Comparison of ENCODE assay signal across 18 cellular contexts in genomic region chr7:93036149-93036640, GRCh38.
A peak's percentile ranks its signal among the peaks of the same experiment; 100 is the strongest.
DNase-seq lines count a peak whose midpoint lies in the region; ATAC-seq, FAIRE-seq and TF ChIP-seq lines count a peak whose summit lies in the region.
"Had no signal": no experiment of that assay in that cellular context is flagged by ENCODE, and none has a peak within 500 bp of the region (broad histone marks: within the 10 kb centered on the region; RNA-seq: fewer than 3 reads in every experiment).

No MANE protein-coding gene starts in this region.

- peak overlapping the region; percentile 90 for H3K27ac Mint-ChIP-seq in activated T-cell treated with anti-CD3 and anti-CD28 coated beads, Interleukin-2, amount 50 U/mL, for 24 hours

- H3K4me3 Mint-ChIP-seq in activated T-cell treated with anti-CD3 and anti-CD28 coated beads, Interleukin-2, amount 50 U/mL, for 24 hours: no peak overlapping the region

- H3K9me3 ChIP-seq in MM.1S (replicated peaks; ENCODE audit: insufficient read depth, low read length) (no peaks in the 10 kb centered on the region), GM12878 (replicated peaks; ENCODE audit: control insufficient read depth, insufficient read depth, low read length) (peaks cover 3% of the 10 kb centered on the region; the same call in 2 of the 3 replicates), PC-3 (ENCODE audit: low read length) (no peaks in the 10 kb centered on the region)
- H3K9me3 ChIP-seq: testis had no signal

- no peaks in the 10 kb centered on the region for H3K9me2 ChIP-seq in MM.1S (replicated peaks; ENCODE audit: insufficient read depth, low read length)
- H3K9me2 ChIP-seq in PC-3 (replicated peaks; ENCODE audit: low read length): no peaks in the 10 kb centered on the region

- TF ChIP-seq CTCF in MM.1S (IDR thresholded peaks at IDR 0.05; ENCODE audit: low read length): no peak
- TF ChIP-seq CTCF in GM12878 (IDR thresholded peaks at IDR 0.05 in 2 of 3, conservative IDR thresholded peaks at IDR 0.05 in 1 of 3; ENCODE audit: control insufficient read depth in 2 of 3, extremely low read depth in 1 of 3, insufficient read depth in 1 of 3, low read depth in 3 of 3, low read length in 3 of 3): no peak
- no peak for TF ChIP-seq CTCF in PC-3 (conservative IDR thresholded peaks at IDR 0.05; ENCODE audit: low read depth, low read length)

- no peak for TF ChIP-seq RAD21 in GM12878 (IDR thresholded peaks at IDR 0.05; ENCODE audit: insufficient read depth, low read depth, low read length)

- H3K4me1 Mint-ChIP-seq in activated T-cell treated with anti-CD3 and anti-CD28 coated beads, Interleukin-2, amount 50 U/mL, for 24 hours (ENCODE audit: low read depth): peaks cover 20% of the 10 kb centered on the region

- no peak for DNase-seq in activated T-cell treated with anti-CD3 and anti-CD28 coated beads, Interleukin-2, amount 50 U/mL, for 24 hours
- no peak for DNase-seq in activated T-cell treated with anti-CD3 and anti-CD28 coated beads, Interleukin-2, amount 50 U/mL, for 1 hour
- no peak for DNase-seq in MM.1S
- DNase-seq in GM12878 (ENCODE audit: low read depth, low spot score): no peak
- DNase-seq in NCI-H1417 treated with DMSO at 0.1 percent for 48 hours (lab: John Stamatoyannopoulos, UW): no peak
- no peak for DNase-seq in PC-3
- no peak for DNase-seq in stimulated activated CD4-positive, alpha-beta T cell treated with anti-CD3 and anti-CD28 coated beads, Interleukin-12 subunit alpha, Interleukin-12 subunit beta, amount 100 ng/mL, for 4 hours
- DNase-seq: DMS 273 treated with DMSO at 0.1 percent for 48 hours, GDM1, islet precursor cell, NCI-H1105, sigmoid colon, SJCRH30, testis had no signal

- RAD21 ChIA-PET in GM12878 (lab: Charles Lee; ENCODE audit: unreplicated experiment): interaction anchor here (1.0 to 1.3 kb wide), 2 partner anchors 12 to 131 kb away, joined by 3 to 5 read pairs; no protein-coding TSS in a partner anchor

- H3K4me1 ChIP-seq in MM.1S (ENCODE audit: low read length) (peaks cover 18% of the 10 kb centered on the region), GM12878 (ENCODE audit: control insufficient read depth, insufficient read depth, low read length) (peaks cover 14% of the 10 kb centered on the region), PC-3 (ENCODE audit: insufficient read depth, low read length) (no peaks in the 10 kb centered on the region)
- H3K4me1 ChIP-seq: gastroesophageal sphincter, sigmoid colon, SJCRH30, testis had no signal

- H3K4me2 ChIP-seq in MM.1S (ENCODE audit: low read depth, low read length) (peak overlapping the region; percentile 48; the same call in 1 of the 2 replicates), GM12878 (ENCODE audit: control insufficient read depth, insufficient read depth) (no peak overlapping the region), PC-3 (ENCODE audit: low read length) (no peak overlapping the region)

- H3K27ac ChIP-seq in MM.1S (ENCODE audit: low read length) (peak overlapping the region; percentile 47; the same call in 1 of the 2 replicates), GM12878 (ENCODE audit: control insufficient read depth, insufficient read depth) (no peak overlapping the region), PC-3 (ENCODE audit: low read length) (no peak overlapping the region)
- H3K27ac ChIP-seq: coronary artery, gastroesophageal sphincter, HL-60, sigmoid colon, SJCRH30, testis had no signal

- no peaks in the 10 kb centered on the region for H4K20me1 ChIP-seq in MM.1S (ENCODE audit: insufficient read depth, low read length)
- H4K20me1 ChIP-seq in GM12878 (ENCODE audit: control insufficient read depth, insufficient read depth): no peaks in the 10 kb centered on the region
- H4K20me1 ChIP-seq in PC-3 (ENCODE audit: low read length): no peaks in the 10 kb centered on the region

- FAIRE-seq in GM12878 (lab: Jason Lieb, UNC): no peak

- H3K4me3 ChIP-seq in MM.1S (ENCODE audit: low read length) (no peak overlapping the region), GM12878 (no peak overlapping the region), PC-3 (ENCODE audit: low read length) (no peak overlapping the region)
- H3K4me3 ChIP-seq: coronary artery, gastroesophageal sphincter, sigmoid colon, SJCRH30, testis had no signal

- CTCF ChIA-PET in GM12878 (lab: Yijun Ruan, JAX) (no interaction called here), PC-3 (lab: Charles Lee) (no interaction called here)

- ATAC-seq in GM18909 (IDR thresholded peaks at IDR 0.05; ENCODE audit: poor library complexity, unreplicated experiment) (peak; percentile 19), GM12878 (peak; percentile 41), PC-3 (no peak)
- ATAC-seq: gastroesophageal sphincter had no signal

- H2AFZ ChIP-seq in MM.1S (ENCODE audit: low read length) (peak overlapping the region; percentile 42), GM12878 (ENCODE audit: control insufficient read depth, low read depth, low read length) (peak overlapping the region; percentile 67; the same call in 1 of the 2 replicates), PC-3 (ENCODE audit: low read length) (no peak overlapping the region)

- in situ Hi-C loops in GM12878 (cut with MboI): no loop called here

- H3K9ac ChIP-seq in MM.1S (ENCODE audit: low read length) (no peak overlapping the region), GM12878 (ENCODE audit: control insufficient read depth, insufficient read depth, low read length) (no peak overlapping the region), PC-3 (ENCODE audit: low read length) (no peak overlapping the region)

- SMC1A ChIA-PET in GM12878 (lab: Charles Lee; ENCODE audit: uncharacterized antibody, unreplicated experiment): interaction anchor here (1.1 to 2.8 kb wide), 6 partner anchors 11 to 425 kb away, joined by 3 to 11 read pairs (median 4); partner anchors contain the start of genes SAMD9 and SAMD9L

- WGBS in GM12878 (ENCODE audit: insufficient coverage, insufficient replicate concordance, low lambda C conversion rate, missing lambda C conversion rate): 100% methylated on average over 1 of the region's 1 CpG

- no peaks in the 10 kb centered on the region for H3K36me3 Mint-ChIP-seq in activated T-cell treated with anti-CD3 and anti-CD28 coated beads, Interleukin-2, amount 50 U/mL, for 24 hours (ENCODE audit: low read depth)

- POLR2A ChIA-PET in GM12878 (lab: Charles Lee): no interaction called here
- POLR2A ChIA-PET in PC-3 (lab: Charles Lee; ENCODE audit: unreplicated experiment): no interaction called here

- intact Hi-C loops in GM12878 (cut with micrococcal nuclease; ENCODE audit: unreplicated experiment) (no loop called here), PC-3 (cut with micrococcal nuclease) (no loop called here)

- TF ChIP-seq POLR2A in GM12878 (IDR thresholded peaks at IDR 0.05; ENCODE audit: low read depth, low read length): no peak

- H3K27me3 Mint-ChIP-seq in activated T-cell treated with anti-CD3 and anti-CD28 coated beads, Interleukin-2, amount 50 U/mL, for 24 hours: no peaks in the 10 kb centered on the region

- no peak for TF ChIP-seq EP300 in GM12878 (IDR thresholded peaks at IDR 0.05; ENCODE audit: borderline replicate concordance in 1 of 2, control insufficient read depth in 1 of 2, low read depth in 2 of 2, low read length in 2 of 2)

- H3K27me3 ChIP-seq in MM.1S (replicated peaks; ENCODE audit: insufficient read depth, low read length) (no peaks in the 10 kb centered on the region), GM12878 (replicated peaks in 1 of 2; ENCODE audit: control insufficient read depth in 2 of 2, insufficient read depth in 2 of 2, low read length in 1 of 2) (no peaks in the 10 kb centered on the region), PC-3 (ENCODE audit: low read length) (no peaks in the 10 kb centered on the region)
- H3K27me3 ChIP-seq: sigmoid colon, SJCRH30, testis had no signal

- BruUV-seq in GM12878 (replicated peaks; lab: Mats Ljungman, UMichigan) (no TSS peak), PC-3 (replicated peaks; lab: Mats Ljungman, UMichigan) (no TSS peak)

- peaks cover 10% of the 10 kb centered on the region for H3F3A ChIP-seq in MM.1S (ENCODE audit: insufficient read depth, low read length)
- no peaks in the 10 kb centered on the region for H3F3A ChIP-seq in PC-3 (ENCODE audit: low read length, unreplicated experiment)

- peaks cover 17% of the 10 kb centered on the region for H3K9me3 Mint-ChIP-seq in activated T-cell treated with anti-CD3 and anti-CD28 coated beads, Interleukin-2, amount 50 U/mL, for 24 hours

- H3K36me3 ChIP-seq in MM.1S (replicated peaks; ENCODE audit: insufficient read depth, low read length) (no peaks in the 10 kb centered on the region), GM12878 (ENCODE audit: control insufficient read depth in 2 of 2, insufficient read depth in 2 of 2, low read length in 1 of 2) (no peaks in the 10 kb centered on the region), PC-3 (ENCODE audit: low read depth, low read length) (no peaks in the 10 kb centered on the region)
- H3K36me3 ChIP-seq: gastroesophageal sphincter, sigmoid colon, SJCRH30 had no signal

- H3K79me2 ChIP-seq in MM.1S (ENCODE audit: low read length): no peaks in the 10 kb centered on the region
- H3K79me2 ChIP-seq in GM12878 (ENCODE audit: control insufficient read depth, insufficient read depth, low read length): no peaks in the 10 kb centered on the region
- no peaks in the 10 kb centered on the region for H3K79me2 ChIP-seq in PC-3 (ENCODE audit: low read length)
